In genomic region chr7:151232272-151233110, GRCh38 we compare ENCODE assay signal across 1 cellular context.
TF ChIP-seq lines count a peak whose summit lies in the region.

Gene CHPF2 (plus strand): TSS chr7:151232483. CDS start chr7:151234012, 1,529 bp downstream.

TF ChIP-seq in SK-N-SH, 30 proteins besides CTCF, POLR2A, EP300 and RAD21 (continued from another document):
- no peak for TF ChIP-seq USF1 (IDR thresholded peaks at IDR 0.05; ENCODE audit: borderline replicate concordance, low read depth)
- peak; percentile 62; the same call in 1 of the 2 replicates for TF ChIP-seq MAX (IDR thresholded peaks at IDR 0.05; ENCODE audit: low read depth)
- no peak for TF ChIP-seq EZH2phosphoT487 (IDR thresholded peaks at IDR 0.05; ENCODE audit: borderline replicate concordance, low read depth)
- TF ChIP-seq PBX3 (IDR thresholded peaks at IDR 0.05), result peak; percentile 99
- TF ChIP-seq MEF2A (IDR thresholded peaks at IDR 0.05; ENCODE audit: borderline replicate concordance, low read depth), result no peak
- no peak for TF ChIP-seq RCOR1 (IDR thresholded peaks at IDR 0.05; ENCODE audit: low read length)
- TF ChIP-seq MXI1 (IDR thresholded peaks at IDR 0.05; ENCODE audit: low read depth, low read length), result peak; percentile 95
TF ChIP-seq in SK-N-SH: peak in this region for 12.
